1 cellular context compared by ENCODE assay signal in the genomic region with DNA sequence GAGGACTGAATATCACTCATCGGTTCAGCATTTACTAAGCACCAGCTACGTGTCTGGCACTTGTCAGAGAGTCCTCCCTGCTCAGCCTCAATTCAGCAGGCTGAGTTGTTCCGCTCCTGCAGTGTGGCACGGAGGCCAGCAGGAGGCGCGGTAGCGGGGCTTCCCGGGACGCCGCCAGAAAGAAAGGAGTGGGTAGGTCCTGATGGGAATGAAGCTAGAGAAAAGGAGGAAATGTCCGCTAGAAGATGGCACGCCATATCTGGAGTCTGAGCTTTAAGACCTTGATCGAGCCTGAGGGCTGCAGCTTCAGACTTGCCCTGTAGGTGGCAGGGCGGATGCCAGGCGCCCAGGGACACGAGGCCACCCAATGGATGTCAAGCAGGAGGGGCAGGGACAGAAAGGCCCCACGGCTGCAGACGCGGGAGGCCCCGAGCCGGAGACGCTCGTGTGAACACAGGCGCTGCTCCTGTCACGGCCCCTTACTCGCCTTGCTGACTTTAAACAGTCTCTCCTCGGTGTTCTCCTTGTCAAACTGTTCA.
TF ChIP-seq lines count a peak whose summit lies in the region.

No MANE protein-coding gene starts in this region.

TF ChIP-seq in K562, 482 proteins besides CTCF, POLR2A, EP300 and RAD21 (continued from another document and continues in another):
- TF ChIP-seq, protein P1, sequence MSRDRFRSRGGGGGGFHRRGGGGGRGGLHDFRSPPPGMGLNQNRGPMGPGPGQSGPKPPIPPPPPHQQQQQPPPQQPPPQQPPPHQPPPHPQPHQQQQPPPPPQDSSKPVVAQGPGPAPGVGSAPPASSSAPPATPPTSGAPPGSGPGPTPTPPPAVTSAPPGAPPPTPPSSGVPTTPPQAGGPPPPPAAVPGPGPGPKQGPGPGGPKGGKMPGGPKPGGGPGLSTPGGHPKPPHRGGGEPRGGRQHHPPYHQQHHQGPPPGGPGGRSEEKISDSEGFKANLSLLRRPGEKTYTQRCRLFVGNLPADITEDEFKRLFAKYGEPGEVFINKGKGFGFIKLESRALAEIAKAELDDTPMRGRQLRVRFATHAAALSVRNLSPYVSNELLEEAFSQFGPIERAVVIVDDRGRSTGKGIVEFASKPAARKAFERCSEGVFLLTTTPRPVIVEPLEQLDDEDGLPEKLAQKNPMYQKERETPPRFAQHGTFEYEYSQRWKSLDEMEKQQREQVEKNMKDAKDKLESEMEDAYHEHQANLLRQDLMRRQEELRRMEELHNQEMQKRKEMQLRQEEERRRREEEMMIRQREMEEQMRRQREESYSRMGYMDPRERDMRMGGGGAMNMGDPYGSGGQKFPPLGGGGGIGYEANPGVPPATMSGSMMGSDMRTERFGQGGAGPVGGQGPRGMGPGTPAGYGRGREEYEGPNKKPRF (IDR thresholded peaks at IDR 0.05; ENCODE audit: low read depth, low read length), result no peak
- TF ChIP-seq, protein P2, sequence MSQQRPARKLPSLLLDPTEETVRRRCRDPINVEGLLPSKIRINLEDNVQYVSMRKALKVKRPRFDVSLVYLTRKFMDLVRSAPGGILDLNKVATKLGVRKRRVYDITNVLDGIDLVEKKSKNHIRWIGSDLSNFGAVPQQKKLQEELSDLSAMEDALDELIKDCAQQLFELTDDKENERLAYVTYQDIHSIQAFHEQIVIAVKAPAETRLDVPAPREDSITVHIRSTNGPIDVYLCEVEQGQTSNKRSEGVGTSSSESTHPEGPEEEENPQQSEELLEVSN (IDR thresholded peaks at IDR 0.05; ENCODE audit: borderline replicate concordance in 1 of 2, extremely low read depth in 1 of 2, insufficient read depth in 1 of 2, insufficient read length in 1 of 2, low read depth in 1 of 2, low read length in 1 of 2, poor library complexity in 1 of 2, severe bottlenecking in 1 of 2), result peak; percentile 36 to 63
- TF ChIP-seq SMARCC2 (IDR thresholded peaks at IDR 0.05; ENCODE audit: low read depth), result no peak
- no peak for TF ChIP-seq FOXM1 (IDR thresholded peaks at IDR 0.05; ENCODE audit: low read depth)
- TF ChIP-seq FOXM1 (CRISPR knock-in tag; IDR thresholded peaks at IDR 0.05; ENCODE audit: low read depth), result no peak
- no peak for TF ChIP-seq ZNF217 (CRISPR knock-in tag; IDR thresholded peaks at IDR 0.05)
- TF ChIP-seq GABPB1 (CRISPR knock-in tag; IDR thresholded peaks at IDR 0.05), result no peak; the same call in 1 of the 2 replicates
- TF ChIP-seq FUS (optimal IDR thresholded peaks at IDR 0.05; ENCODE audit: low read depth, low read length), result no peak
- TF ChIP-seq RBM25 (IDR thresholded peaks at IDR 0.05; ENCODE audit: low read depth, low read length, severe bottlenecking), result no peak
- TF ChIP-seq ZNF644 (tag; IDR thresholded peaks at IDR 0.05; ENCODE audit: low read depth), result no peak
- no peak for TF ChIP-seq NUFIP1 (IDR thresholded peaks at IDR 0.05; ENCODE audit: partially characterized antibody)
- TF ChIP-seq ZNF121 (CRISPR knock-in tag; conservative IDR thresholded peaks at IDR 0.05), result no peak
- peak; percentile 73; the same call in 1 of the 2 replicates for TF ChIP-seq L3MBTL2 (IDR thresholded peaks at IDR 0.05)
- TF ChIP-seq, protein P3, sequence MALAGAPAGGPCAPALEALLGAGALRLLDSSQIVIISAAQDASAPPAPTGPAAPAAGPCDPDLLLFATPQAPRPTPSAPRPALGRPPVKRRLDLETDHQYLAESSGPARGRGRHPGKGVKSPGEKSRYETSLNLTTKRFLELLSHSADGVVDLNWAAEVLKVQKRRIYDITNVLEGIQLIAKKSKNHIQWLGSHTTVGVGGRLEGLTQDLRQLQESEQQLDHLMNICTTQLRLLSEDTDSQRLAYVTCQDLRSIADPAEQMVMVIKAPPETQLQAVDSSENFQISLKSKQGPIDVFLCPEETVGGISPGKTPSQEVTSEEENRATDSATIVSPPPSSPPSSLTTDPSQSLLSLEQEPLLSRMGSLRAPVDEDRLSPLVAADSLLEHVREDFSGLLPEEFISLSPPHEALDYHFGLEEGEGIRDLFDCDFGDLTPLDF (CRISPR knock-in tag; IDR thresholded peaks at IDR 0.05), result no peak
- TF ChIP-seq HNRNPH1 (optimal IDR thresholded peaks at IDR 0.05; ENCODE audit: low read depth, low read length), result no peak
- no peak for TF ChIP-seq FOSL1 (tag; conservative IDR thresholded peaks at IDR 0.05)
- TF ChIP-seq SAFB2 (IDR thresholded peaks at IDR 0.05; ENCODE audit: borderline replicate concordance, low read depth, low read length, severe bottlenecking), result no peak
- TF ChIP-seq, protein P4, sequence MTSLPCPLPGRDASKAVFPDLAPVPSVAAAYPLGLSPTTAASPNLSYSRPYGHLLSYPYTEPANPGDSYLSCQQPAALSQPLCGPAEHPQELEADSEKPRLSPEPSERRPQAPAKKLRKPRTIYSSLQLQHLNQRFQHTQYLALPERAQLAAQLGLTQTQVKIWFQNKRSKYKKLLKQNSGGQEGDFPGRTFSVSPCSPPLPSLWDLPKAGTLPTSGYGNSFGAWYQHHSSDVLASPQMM (CRISPR knock-in tag; IDR thresholded peaks at IDR 0.05), result no peak
- TF ChIP-seq NBN (IDR thresholded peaks at IDR 0.05; ENCODE audit: low read depth), result peak; percentile 73; the same call in 1 of the 2 replicates
- TF ChIP-seq HEY1 (CRISPR knock-in tag; IDR thresholded peaks at IDR 0.05; ENCODE audit: borderline replicate concordance), result no peak
- TF ChIP-seq, protein P5, sequence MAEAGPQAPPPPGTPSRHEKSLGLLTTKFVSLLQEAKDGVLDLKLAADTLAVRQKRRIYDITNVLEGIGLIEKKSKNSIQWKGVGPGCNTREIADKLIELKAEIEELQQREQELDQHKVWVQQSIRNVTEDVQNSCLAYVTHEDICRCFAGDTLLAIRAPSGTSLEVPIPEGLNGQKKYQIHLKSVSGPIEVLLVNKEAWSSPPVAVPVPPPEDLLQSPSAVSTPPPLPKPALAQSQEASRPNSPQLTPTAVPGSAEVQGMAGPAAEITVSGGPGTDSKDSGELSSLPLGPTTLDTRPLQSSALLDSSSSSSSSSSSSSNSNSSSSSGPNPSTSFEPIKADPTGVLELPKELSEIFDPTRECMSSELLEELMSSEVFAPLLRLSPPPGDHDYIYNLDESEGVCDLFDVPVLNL (CRISPR knock-in tag; IDR thresholded peaks at IDR 0.05; ENCODE audit: low read depth), result no peak; the same call in 1 of the 2 replicates
- no peak for TF ChIP-seq ZKSCAN8 (CRISPR knock-in tag; IDR thresholded peaks at IDR 0.05)
- TF ChIP-seq, protein P6, sequence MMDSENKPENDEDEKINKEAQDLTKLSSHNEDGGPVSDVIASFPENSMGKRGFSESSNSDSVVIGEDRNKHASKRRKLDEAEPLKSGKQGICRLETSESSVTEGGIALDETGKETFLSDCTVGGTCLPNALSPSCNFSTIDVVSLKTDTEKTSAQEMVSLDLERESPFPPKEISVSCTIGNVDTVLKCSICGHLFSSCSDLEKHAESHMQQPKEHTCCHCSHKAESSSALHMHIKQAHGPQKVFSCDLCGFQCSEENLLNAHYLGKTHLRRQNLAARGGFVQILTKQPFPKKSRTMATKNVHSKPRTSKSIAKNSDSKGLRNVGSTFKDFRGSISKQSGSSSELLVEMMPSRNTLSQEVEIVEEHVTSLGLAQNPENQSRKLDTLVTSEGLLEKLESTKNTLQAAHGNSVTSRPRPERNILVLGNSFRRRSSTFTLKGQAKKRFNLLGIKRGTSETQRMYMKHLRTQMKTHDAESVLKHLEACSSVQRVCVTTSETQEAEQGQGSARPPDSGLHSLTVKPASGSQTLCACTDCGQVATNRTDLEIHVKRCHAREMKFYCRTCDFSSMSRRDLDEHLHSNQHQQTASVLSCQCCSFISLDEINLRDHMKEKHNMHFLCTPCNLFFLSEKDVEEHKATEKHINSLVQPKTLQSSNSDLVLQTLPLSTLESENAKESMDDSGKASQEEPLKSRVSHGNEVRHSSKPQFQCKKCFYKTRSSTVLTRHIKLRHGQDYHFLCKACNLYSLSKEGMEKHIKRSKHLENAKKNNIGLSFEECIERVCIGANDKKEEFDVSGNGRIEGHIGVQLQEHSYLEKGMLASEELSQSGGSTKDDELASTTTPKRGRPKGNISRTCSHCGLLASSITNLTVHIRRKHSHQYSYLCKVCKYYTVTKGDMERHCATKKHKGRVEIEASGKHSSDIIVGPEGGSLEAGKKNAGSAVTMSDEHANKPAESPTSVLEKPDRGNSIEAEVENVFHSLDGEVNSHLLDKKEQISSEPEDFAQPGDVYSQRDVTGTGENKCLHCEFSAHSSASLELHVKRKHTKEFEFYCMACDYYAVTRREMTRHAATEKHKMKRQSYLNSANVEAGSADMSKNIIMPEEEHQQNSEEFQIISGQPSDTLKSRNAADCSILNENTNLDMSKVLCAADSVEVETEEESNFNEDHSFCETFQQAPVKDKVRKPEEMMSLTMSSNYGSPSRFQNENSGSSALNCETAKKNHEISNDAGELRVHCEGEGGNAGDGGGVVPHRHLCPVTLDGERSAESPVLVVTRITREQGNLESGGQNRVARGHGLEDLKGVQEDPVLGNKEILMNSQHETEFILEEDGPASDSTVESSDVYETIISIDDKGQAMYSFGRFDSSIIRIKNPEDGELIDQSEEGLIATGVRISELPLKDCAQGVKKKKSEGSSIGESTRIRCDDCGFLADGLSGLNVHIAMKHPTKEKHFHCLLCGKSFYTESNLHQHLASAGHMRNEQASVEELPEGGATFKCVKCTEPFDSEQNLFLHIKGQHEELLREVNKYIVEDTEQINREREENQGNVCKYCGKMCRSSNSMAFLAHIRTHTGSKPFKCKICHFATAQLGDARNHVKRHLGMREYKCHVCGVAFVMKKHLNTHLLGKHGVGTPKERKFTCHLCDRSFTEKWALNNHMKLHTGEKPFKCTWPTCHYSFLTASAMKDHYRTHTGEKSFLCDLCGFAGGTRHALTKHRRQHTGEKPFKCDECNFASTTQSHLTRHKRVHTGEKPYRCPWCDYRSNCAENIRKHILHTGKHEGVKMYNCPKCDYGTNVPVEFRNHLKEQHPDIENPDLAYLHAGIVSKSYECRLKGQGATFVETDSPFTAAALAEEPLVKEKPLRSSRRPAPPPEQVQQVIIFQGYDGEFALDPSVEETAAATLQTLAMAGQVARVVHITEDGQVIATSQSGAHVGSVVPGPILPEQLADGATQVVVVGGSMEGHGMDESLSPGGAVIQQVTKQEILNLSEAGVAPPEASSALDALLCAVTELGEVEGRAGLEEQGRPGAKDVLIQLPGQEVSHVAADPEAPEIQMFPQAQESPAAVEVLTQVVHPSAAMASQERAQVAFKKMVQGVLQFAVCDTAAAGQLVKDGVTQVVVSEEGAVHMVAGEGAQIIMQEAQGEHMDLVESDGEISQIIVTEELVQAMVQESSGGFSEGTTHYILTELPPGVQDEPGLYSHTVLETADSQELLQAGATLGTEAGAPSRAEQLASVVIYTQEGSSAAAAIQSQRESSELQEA (IDR thresholded peaks at IDR 0.05; ENCODE audit: low read depth), result no peak
- TF ChIP-seq IFI16 (CRISPR knock-in tag; IDR thresholded peaks at IDR 0.05), result no peak
- TF ChIP-seq KLF1 (tag; IDR thresholded peaks at IDR 0.05), result peak; percentile 96
- TF ChIP-seq, protein P7, sequence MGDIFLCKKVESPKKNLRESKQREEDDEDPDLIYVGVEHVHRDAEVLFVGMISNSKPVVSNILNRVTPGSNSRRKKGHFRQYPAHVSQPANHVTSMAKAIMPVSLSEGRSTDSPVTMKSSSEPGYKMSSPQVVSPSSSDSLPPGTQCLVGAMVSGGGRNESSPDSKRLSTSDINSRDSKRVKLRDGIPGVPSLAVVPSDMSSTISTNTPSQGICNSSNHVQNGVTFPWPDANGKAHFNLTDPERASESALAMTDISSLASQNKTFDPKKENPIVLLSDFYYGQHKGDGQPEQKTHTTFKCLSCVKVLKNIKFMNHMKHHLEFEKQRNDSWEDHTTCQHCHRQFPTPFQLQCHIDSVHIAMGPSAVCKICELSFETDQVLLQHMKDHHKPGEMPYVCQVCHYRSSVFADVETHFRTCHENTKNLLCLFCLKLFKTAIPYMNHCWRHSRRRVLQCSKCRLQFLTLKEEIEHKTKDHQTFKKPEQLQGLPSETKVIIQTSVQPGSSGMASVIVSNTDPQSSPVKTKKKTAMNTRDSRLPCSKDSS (IDR thresholded peaks at IDR 0.05; ENCODE audit: low read depth, partially characterized antibody), result no peak
- TF ChIP-seq IRF2 (CRISPR knock-in tag; IDR thresholded peaks at IDR 0.05), result no peak
- 0 out of 2 replicates have a peak, but pooled peaks have one; percentile 16 for TF ChIP-seq NCOR1 (IDR thresholded peaks at IDR 0.05)
- TF ChIP-seq HSF4 (CRISPR knock-in tag; IDR thresholded peaks at IDR 0.05; ENCODE audit: borderline replicate concordance), result no peak
- no peak for TF ChIP-seq ZNF143 (CRISPR knock-in tag; IDR thresholded peaks at IDR 0.05)
- TF ChIP-seq, protein P8, sequence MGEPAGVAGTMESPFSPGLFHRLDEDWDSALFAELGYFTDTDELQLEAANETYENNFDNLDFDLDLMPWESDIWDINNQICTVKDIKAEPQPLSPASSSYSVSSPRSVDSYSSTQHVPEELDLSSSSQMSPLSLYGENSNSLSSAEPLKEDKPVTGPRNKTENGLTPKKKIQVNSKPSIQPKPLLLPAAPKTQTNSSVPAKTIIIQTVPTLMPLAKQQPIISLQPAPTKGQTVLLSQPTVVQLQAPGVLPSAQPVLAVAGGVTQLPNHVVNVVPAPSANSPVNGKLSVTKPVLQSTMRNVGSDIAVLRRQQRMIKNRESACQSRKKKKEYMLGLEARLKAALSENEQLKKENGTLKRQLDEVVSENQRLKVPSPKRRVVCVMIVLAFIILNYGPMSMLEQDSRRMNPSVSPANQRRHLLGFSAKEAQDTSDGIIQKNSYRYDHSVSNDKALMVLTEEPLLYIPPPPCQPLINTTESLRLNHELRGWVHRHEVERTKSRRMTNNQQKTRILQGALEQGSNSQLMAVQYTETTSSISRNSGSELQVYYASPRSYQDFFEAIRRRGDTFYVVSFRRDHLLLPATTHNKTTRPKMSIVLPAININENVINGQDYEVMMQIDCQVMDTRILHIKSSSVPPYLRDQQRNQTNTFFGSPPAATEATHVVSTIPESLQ (CRISPR knock-in tag; IDR thresholded peaks at IDR 0.05), result no peak
- TF ChIP-seq, protein P9, sequence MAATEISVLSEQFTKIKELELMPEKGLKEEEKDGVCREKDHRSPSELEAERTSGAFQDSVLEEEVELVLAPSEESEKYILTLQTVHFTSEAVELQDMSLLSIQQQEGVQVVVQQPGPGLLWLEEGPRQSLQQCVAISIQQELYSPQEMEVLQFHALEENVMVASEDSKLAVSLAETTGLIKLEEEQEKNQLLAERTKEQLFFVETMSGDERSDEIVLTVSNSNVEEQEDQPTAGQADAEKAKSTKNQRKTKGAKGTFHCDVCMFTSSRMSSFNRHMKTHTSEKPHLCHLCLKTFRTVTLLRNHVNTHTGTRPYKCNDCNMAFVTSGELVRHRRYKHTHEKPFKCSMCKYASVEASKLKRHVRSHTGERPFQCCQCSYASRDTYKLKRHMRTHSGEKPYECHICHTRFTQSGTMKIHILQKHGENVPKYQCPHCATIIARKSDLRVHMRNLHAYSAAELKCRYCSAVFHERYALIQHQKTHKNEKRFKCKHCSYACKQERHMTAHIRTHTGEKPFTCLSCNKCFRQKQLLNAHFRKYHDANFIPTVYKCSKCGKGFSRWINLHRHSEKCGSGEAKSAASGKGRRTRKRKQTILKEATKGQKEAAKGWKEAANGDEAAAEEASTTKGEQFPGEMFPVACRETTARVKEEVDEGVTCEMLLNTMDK (IDR thresholded peaks at IDR 0.05; ENCODE audit: borderline replicate concordance, insufficient read depth, low read depth, low read length, poor library complexity, severe bottlenecking), result peak; percentile 37
- no peak for TF ChIP-seq FOXA1 (IDR thresholded peaks at IDR 0.05; ENCODE audit: borderline replicate concordance)
- no peak for TF ChIP-seq HNRNPK (IDR thresholded peaks at IDR 0.05; ENCODE audit: low read depth, low read length, poor library complexity, severe bottlenecking)
- no peak for TF ChIP-seq ZNF436 (CRISPR knock-in tag; IDR thresholded peaks at IDR 0.05)
